Comparison of ENCODE assay signal across 23 cellular contexts in the genomic region with DNA sequence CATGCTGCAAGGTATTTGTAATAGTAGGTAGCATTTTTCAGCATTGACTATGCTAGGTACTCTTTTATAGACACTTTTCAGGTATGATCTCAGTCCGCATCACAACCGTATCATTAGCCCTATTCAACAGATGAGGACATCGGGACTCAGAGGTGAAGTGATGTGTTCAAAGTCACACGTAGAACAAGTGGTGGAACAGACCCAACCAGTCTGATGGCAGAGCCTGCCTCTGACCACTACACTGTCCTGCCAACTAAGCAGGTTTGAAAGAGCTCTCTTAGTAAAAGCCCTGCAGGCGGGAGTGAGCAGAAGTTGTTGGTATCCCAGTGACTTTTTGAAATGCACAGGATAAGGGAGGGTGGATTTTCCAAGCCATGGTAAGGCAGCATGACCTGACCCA. TPM values are rescaled to one million over a fixed set of nuclear protein-coding genes. Genes with fewer than 3 reads are reported as not detected.
DNase-seq lines count a peak whose midpoint lies in the region; ATAC-seq and TF ChIP-seq lines count a peak whose summit lies in the region.
"Had no signal": no experiment of that assay in that cellular context is flagged by ENCODE, and none has a peak within 500 bp of the region (broad histone marks: within the 10 kb centered on the region; RNA-seq: fewer than 3 reads in every experiment).

No MANE protein-coding gene starts in this region.

- no peak for ATAC-seq in stimulated activated effector memory CD8-positive, alpha-beta T cell treated with anti-CD3 and anti-CD28 coated beads, Interleukin-12 subunit alpha, Interleukin-12 subunit beta, amount 100 ng/mL, for 72 hours
- no peak for ATAC-seq in HG03095 (IDR thresholded peaks at IDR 0.05; ENCODE audit: unreplicated experiment)
- ATAC-seq: HCT116 had no signal

- H3K27ac Mint-ChIP-seq in activated T-cell treated with anti-CD3 and anti-CD28 coated beads, Interleukin-2, amount 50 U/mL, for 24 hours: peak overlapping the region; percentile 4
- peak overlapping the region; percentile 98 for H3K27ac Mint-ChIP-seq in HFFc6
- H3K27ac Mint-ChIP-seq in stimulated activated effector memory CD8-positive, alpha-beta T cell treated with anti-CD3 and anti-CD28 coated beads, Interleukin-12 subunit alpha, Interleukin-12 subunit beta, amount 100 ng/mL, for 72 hours: peak overlapping the region; percentile 45
- H3K27ac Mint-ChIP-seq: CD14-positive monocyte had no signal

- DNase-seq in activated T-cell treated with anti-CD3 and anti-CD28 coated beads, Interleukin-2, amount 50 U/mL, for 24 hours: no peak
- no peak for DNase-seq in activated T-cell treated with anti-CD3 and anti-CD28 coated beads, Interleukin-2, amount 50 U/mL, for 48 hours
- no peak for DNase-seq in HFFc6
- DNase-seq in epithelial cell of prostate (ENCODE audit: low read depth, low spot score): peak; percentile 18
- DNase-seq in stimulated activated effector memory CD8-positive, alpha-beta T cell treated with anti-CD3 and anti-CD28 coated beads, Interleukin-12 subunit alpha, Interleukin-12 subunit beta, amount 100 ng/mL, for 72 hours (ENCODE audit: low spot score in 2 of 2): no peak
- DNase-seq in stimulated activated naive CD4-positive, alpha-beta T cell treated with Interleukin-2 at 50 U/mL for 16 hours (lab: John Stamatoyannopoulos, UW): no peak
- no peak for DNase-seq in Ammon's horn (ENCODE audit: low spot score)
- DNase-seq: Caco-2, DMS53, GM23248, IMR-90, Kasumi-1, NCI-H1417 treated with DMSO at 0.1 percent for 48 hours, NCI-H2029, NCI-H2171 treated with DMSO at 0.1 percent for 48 hours, NCI-H510A, NCI-H82, Peyer's patch had no signal

- H3K4me1 Mint-ChIP-seq in activated T-cell treated with anti-CD3 and anti-CD28 coated beads, Interleukin-2, amount 50 U/mL, for 24 hours (ENCODE audit: low read depth): no peaks in the 10 kb centered on the region
- H3K4me1 Mint-ChIP-seq in HFFc6 (ENCODE audit: low read depth): peaks cover 33% of the 10 kb centered on the region
- H3K4me1 Mint-ChIP-seq in stimulated activated effector memory CD8-positive, alpha-beta T cell treated with anti-CD3 and anti-CD28 coated beads, Interleukin-12 subunit alpha, Interleukin-12 subunit beta, amount 100 ng/mL, for 72 hours: peaks cover 6% of the 10 kb centered on the region
- H3K4me1 Mint-ChIP-seq: CD14-positive monocyte had no signal

- TF ChIP-seq CTCF in HFFc6 (IDR thresholded peaks at IDR 0.05): no peak

- no peaks in the 10 kb centered on the region for H3K9me3 Mint-ChIP-seq in activated T-cell treated with anti-CD3 and anti-CD28 coated beads, Interleukin-2, amount 50 U/mL, for 24 hours
- H3K9me3 Mint-ChIP-seq in HFFc6: no peaks in the 10 kb centered on the region
- no peaks in the 10 kb centered on the region for H3K9me3 Mint-ChIP-seq in stimulated activated effector memory CD8-positive, alpha-beta T cell treated with anti-CD3 and anti-CD28 coated beads, Interleukin-12 subunit alpha, Interleukin-12 subunit beta, amount 100 ng/mL, for 72 hours
- H3K9me3 Mint-ChIP-seq: CD14-positive monocyte had no signal

- no peaks in the 10 kb centered on the region for H3K27me3 Mint-ChIP-seq in activated T-cell treated with anti-CD3 and anti-CD28 coated beads, Interleukin-2, amount 50 U/mL, for 24 hours
- peaks cover 7% of the 10 kb centered on the region for H3K27me3 Mint-ChIP-seq in HFFc6 (ENCODE audit: insufficient read depth)

- peaks cover 72% of the 10 kb centered on the region for H3K36me3 Mint-ChIP-seq in activated T-cell treated with anti-CD3 and anti-CD28 coated beads, Interleukin-2, amount 50 U/mL, for 24 hours (ENCODE audit: low read depth)
- H3K36me3 Mint-ChIP-seq in HFFc6 (ENCODE audit: low read depth): peaks cover 41% of the 10 kb centered on the region
- H3K36me3 Mint-ChIP-seq in stimulated activated effector memory CD8-positive, alpha-beta T cell treated with anti-CD3 and anti-CD28 coated beads, Interleukin-12 subunit alpha, Interleukin-12 subunit beta, amount 100 ng/mL, for 72 hours: peaks cover 52% of the 10 kb centered on the region

- peak overlapping the region; percentile 78 for H3K27ac ChIP-seq in epithelial cell of prostate
- H3K27ac ChIP-seq: GM23248 had no signal

- no peak overlapping the region for H3K4me3 Mint-ChIP-seq in activated T-cell treated with anti-CD3 and anti-CD28 coated beads, Interleukin-2, amount 50 U/mL, for 24 hours
- H3K4me3 Mint-ChIP-seq in HFFc6: no peak overlapping the region
- no peak overlapping the region for H3K4me3 Mint-ChIP-seq in stimulated activated effector memory CD8-positive, alpha-beta T cell treated with anti-CD3 and anti-CD28 coated beads, Interleukin-12 subunit alpha, Interleukin-12 subunit beta, amount 100 ng/mL, for 72 hours
- H3K4me3 Mint-ChIP-seq: CD14-positive monocyte had no signal

RNA-seq across cellular contexts. Expression of a gene that starts 20.2 kb away (rescaled TPM):
- total RNA-seq in HFFc6 (2021; fragmentation: NEBNext Ultra II Directional; extraction: Animal tissue kit (Norgen Biotek cat#: 25700)): 10 to 100 TPM; 46.8 to 70.0 (median 60.6) TPM

RNA-seq across cellular contexts. Expression of a gene that starts 20.4 kb away (rescaled TPM):
- total RNA-seq in HFFc6 (2021; fragmentation: NEBNext Ultra II Directional; extraction: Animal tissue kit (Norgen Biotek cat#: 25700)): 10 to 100 TPM; 38.2 to 48.5 (median 45.2) TPM

RNA-seq across cellular contexts. Expression of a gene that starts 28.5 kb away (rescaled TPM):
- 100 to 1,000 TPM; 107 to 133 (median 124) TPM for total RNA-seq in HFFc6 (2021; fragmentation: NEBNext Ultra II Directional; extraction: Animal tissue kit (Norgen Biotek cat#: 25700))

RNA-seq across cellular contexts. Expression of a gene that starts 34.9 kb away (rescaled TPM):
- total RNA-seq in HFFc6 (2021; fragmentation: NEBNext Ultra II Directional; extraction: Animal tissue kit (Norgen Biotek cat#: 25700)): 1 to 10 TPM in 1 of 6 experiments, under 1 TPM in 5; 0.37 to 1.1 (median 0.77) TPM
- total RNA-seq: A172, GM23248, HT-29, IMR-90 had no signal

RNA-seq across cellular contexts. Expression of a gene that starts 35.9 kb away (rescaled TPM):
- total RNA-seq in HFFc6 (2021; fragmentation: NEBNext Ultra II Directional; extraction: Animal tissue kit (Norgen Biotek cat#: 25700)): 10 to 100 TPM; 30.9 to 81.6 (median 68.5) TPM

Comparison
In these comparisons a context has a peak if more than half of its experiments do, and no peak if none do; other contexts are left out.
1. H3K27ac Mint-ChIP-seq: peak in every context shown above with its lines; median percentile 98 in HFFc6; 45 in stimulated activated effector memory CD8-positive, alpha-beta T cell treated with anti-CD3 and anti-CD28 coated beads, Interleukin-12 subunit alpha, Interleukin-12 subunit beta, amount 100 ng/mL, for 72 hours; 4 in activated T-cell treated with anti-CD3 and anti-CD28 coated beads, Interleukin-2, amount 50 U/mL, for 24 hours.